13 cellular contexts compared by ENCODE assay signal in the genomic region with DNA sequence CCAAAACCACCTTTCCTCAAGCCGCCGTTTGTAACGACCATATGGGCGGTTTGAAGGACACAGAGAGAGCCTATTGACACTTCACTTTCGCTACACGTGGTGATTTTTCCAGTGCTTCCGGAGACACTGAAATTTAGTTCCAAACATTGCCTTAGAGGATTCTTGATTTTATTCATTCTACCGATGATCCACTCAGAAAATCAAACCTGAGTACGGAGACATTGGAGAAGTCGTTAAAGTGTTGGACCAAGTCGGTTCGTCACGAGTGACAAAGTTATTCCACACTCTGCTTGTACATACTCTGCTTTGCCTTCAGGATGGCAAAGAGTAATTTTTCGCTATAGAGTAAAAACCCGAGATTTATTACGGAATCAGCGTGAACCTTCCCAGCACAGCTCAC. TPM values are rescaled to one million over a fixed set of nuclear protein-coding genes. Genes with fewer than 3 reads are reported as not detected.
DNase-seq lines count a peak whose midpoint lies in the region; ATAC-seq, FAIRE-seq and TF ChIP-seq lines count a peak whose summit lies in the region.
"Not testable (repeated sequence)": the region's sequence is repeated elsewhere in the genome, so short reads cannot be mapped to it uniquely, and the experiment has no call there.
"Had no signal": no experiment of that assay in that cellular context is flagged by ENCODE, and none has a peak within 500 bp of the region (broad histone marks: within the 10 kb centered on the region; RNA-seq: fewer than 3 reads in every experiment).

No MANE protein-coding gene starts in this region.

- H4K20me1 ChIP-seq in astrocyte (ENCODE audit: insufficient read depth, low read length); hepatocyte (ENCODE audit: insufficient read depth, poor library complexity, severe bottlenecking): not testable (repeated sequence)

- H3K27ac ChIP-seq in astrocyte (ENCODE audit: low read depth, low read length); epithelial cell of prostate; hepatocyte: not testable (repeated sequence)

- H3K9me3 Mint-ChIP-seq in activated CD4-positive, alpha-beta T cell treated with anti-CD3 and anti-CD28 coated beads, Interleukin-2, amount 10 ng/mL, durations not matched to agents 24 days and 14 days; astrocyte (ENCODE audit: unreplicated experiment); natural killer cell treated with Interleukin-12 subunit alpha and Interleukin-12 subunit beta and Interleukin-15 and Interleukin-18, amount 100 ng/mL, for 72 hours: not testable (repeated sequence)

- H3K27me3 Mint-ChIP-seq in activated CD4-positive, alpha-beta T cell treated with anti-CD3 and anti-CD28 coated beads, Interleukin-2, amount 10 ng/mL, durations not matched to agents 24 days and 14 days; astrocyte (ENCODE audit: low read depth, unreplicated experiment); natural killer cell treated with Interleukin-12 subunit alpha and Interleukin-12 subunit beta and Interleukin-15 and Interleukin-18, amount 100 ng/mL, for 72 hours: not testable (repeated sequence)

- not testable (repeated sequence) for H3K27me3 ChIP-seq in astrocyte (ENCODE audit: insufficient read depth, low read length); hepatocyte

- WGBS in hepatocyte (ENCODE audit: low lambda C conversion rate, missing lambda C conversion rate) = 93% methylated on average over 13 of the region's 17 CpGs

- DNase-seq in Jurkat, Clone E6-1 (ENCODE audit: low read depth, low spot score) = peak; percentile 5
- peak; percentile 69 for DNase-seq in activated CD4-positive, alpha-beta T cell treated with anti-CD3 and anti-CD28 coated beads, Interleukin-2, amount 10 ng/mL, durations not matched to agents 24 days and 14 days
- peak; percentile 23 for DNase-seq in astrocyte (ENCODE audit: low read depth)
- peak; percentile 6 for DNase-seq in epithelial cell of prostate (ENCODE audit: low read depth, low spot score)
- peak; percentile 54 for DNase-seq in hepatocyte (ENCODE audit: low spot score)
- peak; percentile 69 for DNase-seq in natural killer cell treated with Interleukin-12 subunit alpha and Interleukin-12 subunit beta and Interleukin-15 and Interleukin-18, amount 100 ng/mL, for 72 hours (ENCODE audit: low spot score)
- DNase-seq in stimulated activated CD4-positive, alpha-beta T cell treated with anti-CD3 and anti-CD28 coated beads, Interleukin-15, amount 100 ng/mL, for 24 hours = peak; percentile 4

- H3K4me1 ChIP-seq in astrocyte (ENCODE audit: insufficient read depth, low read length); hepatocyte (ENCODE audit: insufficient read depth): not testable (repeated sequence)

- H3K4me2 ChIP-seq in astrocyte (ENCODE audit: low read length); hepatocyte: not testable (repeated sequence)

- H3K4me3 ChIP-seq in Jurkat, Clone E6-1 (ENCODE audit: low read length); astrocyte (ENCODE audit: insufficient read depth, low read depth, low read length); hepatocyte: not testable (repeated sequence)

- not testable (repeated sequence) for ATAC-seq in natural killer cell treated with Interleukin-12 subunit alpha and Interleukin-12 subunit beta and Interleukin-15 and Interleukin-18, amount 100 ng/mL, for 72 hours

- not testable (repeated sequence) for H2AFZ ChIP-seq in astrocyte (ENCODE audit: low read depth, low read length); hepatocyte

- H3K36me3 Mint-ChIP-seq in activated CD4-positive, alpha-beta T cell treated with anti-CD3 and anti-CD28 coated beads, Interleukin-2, amount 10 ng/mL, durations not matched to agents 24 days and 14 days (ENCODE audit: low read depth); astrocyte (ENCODE audit: low read depth, unreplicated experiment); natural killer cell treated with Interleukin-12 subunit alpha and Interleukin-12 subunit beta and Interleukin-15 and Interleukin-18, amount 100 ng/mL, for 72 hours: not testable (repeated sequence)

- not testable (repeated sequence) for H3K9me3 ChIP-seq in astrocyte (ENCODE audit: insufficient read depth, low read depth, low read length); hepatocyte (ENCODE audit: low read depth)

- FAIRE-seq in astrocyte (lab: Jason Lieb, UNC) = not testable (repeated sequence)

- intact Hi-C loops in activated CD4-positive, alpha-beta T cell treated with anti-CD3 and anti-CD28 coated beads, Interleukin-2, amount 10 ng/mL, durations not matched to agents 24 days and 14 days (cut with micrococcal nuclease) = not testable (repeated sequence)

- TF ChIP-seq CTCF in astrocyte (IDR thresholded peaks at IDR 0.05; ENCODE audit: insufficient read depth, low read depth, low read length); hepatocyte (IDR thresholded peaks at IDR 0.05; ENCODE audit: poor library complexity): not testable (repeated sequence)

- H3K27ac Mint-ChIP-seq in activated CD4-positive, alpha-beta T cell treated with anti-CD3 and anti-CD28 coated beads, Interleukin-2, amount 10 ng/mL, durations not matched to agents 24 days and 14 days; astrocyte (ENCODE audit: unreplicated experiment); natural killer cell treated with Interleukin-12 subunit alpha and Interleukin-12 subunit beta and Interleukin-15 and Interleukin-18, amount 100 ng/mL, for 72 hours: not testable (repeated sequence)

- not testable (repeated sequence) for H3K36me3 ChIP-seq in astrocyte (ENCODE audit: insufficient read depth, low read length); hepatocyte (replicated peaks; ENCODE audit: insufficient read depth, low read depth)

- H3K9me2 ChIP-seq in hepatocyte (replicated peaks; ENCODE audit: insufficient read depth) = not testable (repeated sequence)

- H3K79me2 ChIP-seq in astrocyte (ENCODE audit: insufficient read depth, low read length); hepatocyte: not testable (repeated sequence)

- not testable (repeated sequence) for H3K4me3 Mint-ChIP-seq in activated CD4-positive, alpha-beta T cell treated with anti-CD3 and anti-CD28 coated beads, Interleukin-2, amount 10 ng/mL, durations not matched to agents 24 days and 14 days; astrocyte (ENCODE audit: unreplicated experiment); natural killer cell treated with Interleukin-12 subunit alpha and Interleukin-12 subunit beta and Interleukin-15 and Interleukin-18, amount 100 ng/mL, for 72 hours

- not testable (repeated sequence) for H3K9ac ChIP-seq in astrocyte (ENCODE audit: low read length)

- not testable (repeated sequence) for H3K4me1 Mint-ChIP-seq in activated CD4-positive, alpha-beta T cell treated with anti-CD3 and anti-CD28 coated beads, Interleukin-2, amount 10 ng/mL, durations not matched to agents 24 days and 14 days; astrocyte (ENCODE audit: low read depth, unreplicated experiment); natural killer cell treated with Interleukin-12 subunit alpha and Interleukin-12 subunit beta and Interleukin-15 and Interleukin-18, amount 100 ng/mL, for 72 hours (ENCODE audit: low read depth in 2 of 2)

RNA-seq across cellular contexts. Expression of a gene that starts 1.5 kb away (rescaled TPM):
- polyA plus RNA-seq in Jurkat, Clone E6-1 (2012; ENCODE audit: insufficient read depth, insufficient read length) = not detected
- not detected in 2 replicates for total RNA-seq in activated CD4-positive, alpha-beta T cell treated with anti-CD3 and anti-CD28 coated beads, Interleukin-2, amount 10 ng/mL, durations not matched to agents 24 days and 14 days
- not detected in 2 replicates for total RNA-seq in astrocyte
- total RNA-seq in hepatocyte = not detected in 2 replicates
- not detected in 2 replicates for polyA plus RNA-seq in hepatocyte
- not detected for total RNA-seq in natural killer cell treated with Interleukin-12 subunit alpha and Interleukin-12 subunit beta and Interleukin-15 and Interleukin-18, amount 100 ng/mL, for 72 hours
- total RNA-seq: CD8-positive, alpha-beta T cell; foreskin keratinocyte; kidney epithelial cell; Right ventricle myocardium superior; testis had no signal
- polyA plus RNA-seq: foreskin keratinocyte, neural cell had no signal

RNA-seq across cellular contexts. Expression of a gene that starts 2.0 kb away (rescaled TPM):
- not detected for polyA plus RNA-seq in Jurkat, Clone E6-1 (2012; ENCODE audit: insufficient read depth, insufficient read length)
- total RNA-seq in activated CD4-positive, alpha-beta T cell treated with anti-CD3 and anti-CD28 coated beads, Interleukin-2, amount 10 ng/mL, durations not matched to agents 24 days and 14 days = not detected in 2 replicates
- not detected in 2 replicates for total RNA-seq in astrocyte
- not detected in 2 replicates for total RNA-seq in hepatocyte
- not detected in 2 replicates for polyA plus RNA-seq in hepatocyte
- total RNA-seq in natural killer cell treated with Interleukin-12 subunit alpha and Interleukin-12 subunit beta and Interleukin-15 and Interleukin-18, amount 100 ng/mL, for 72 hours = not detected
- total RNA-seq: CD8-positive, alpha-beta T cell; foreskin keratinocyte; kidney epithelial cell; Right ventricle myocardium superior; testis had no signal
- polyA plus RNA-seq: foreskin keratinocyte, neural cell had no signal

RNA-seq across cellular contexts. Expression of a gene that starts 4.9 kb away (rescaled TPM):
- polyA plus RNA-seq in Jurkat, Clone E6-1 (2012; ENCODE audit: insufficient read depth, insufficient read length) = not detected
- total RNA-seq in activated CD4-positive, alpha-beta T cell treated with anti-CD3 and anti-CD28 coated beads, Interleukin-2, amount 10 ng/mL, durations not matched to agents 24 days and 14 days = not detected in 2 replicates
- total RNA-seq in astrocyte (not detected in 2 replicates), hepatocyte (not detected in 2 replicates)
- not detected in 2 replicates for polyA plus RNA-seq in hepatocyte
- total RNA-seq in natural killer cell treated with Interleukin-12 subunit alpha and Interleukin-12 subunit beta and Interleukin-15 and Interleukin-18, amount 100 ng/mL, for 72 hours = not detected
- total RNA-seq: CD8-positive, alpha-beta T cell; foreskin keratinocyte; kidney epithelial cell; Right ventricle myocardium superior; testis had no signal
- polyA plus RNA-seq: foreskin keratinocyte, neural cell had no signal

RNA-seq across cellular contexts. Expression of a gene that starts 8.3 kb away (rescaled TPM):
- not detected for polyA plus RNA-seq in Jurkat, Clone E6-1 (2012; ENCODE audit: insufficient read depth, insufficient read length)
- not detected in 2 replicates for total RNA-seq in activated CD4-positive, alpha-beta T cell treated with anti-CD3 and anti-CD28 coated beads, Interleukin-2, amount 10 ng/mL, durations not matched to agents 24 days and 14 days
- total RNA-seq in astrocyte (not detected in 2 replicates), hepatocyte (not detected in 2 replicates)
- polyA plus RNA-seq in hepatocyte = not detected in 2 replicates
- total RNA-seq in natural killer cell treated with Interleukin-12 subunit alpha and Interleukin-12 subunit beta and Interleukin-15 and Interleukin-18, amount 100 ng/mL, for 72 hours = not detected
- total RNA-seq: CD8-positive, alpha-beta T cell; foreskin keratinocyte; kidney epithelial cell; Right ventricle myocardium superior; testis had no signal
- polyA plus RNA-seq: foreskin keratinocyte, neural cell had no signal

RNA-seq across cellular contexts. Expression of a gene that starts 28.5 kb away (rescaled TPM):
- polyA plus RNA-seq in Jurkat, Clone E6-1 (2012; ENCODE audit: insufficient read depth, insufficient read length) = not detected
- not detected in 2 replicates for total RNA-seq in activated CD4-positive, alpha-beta T cell treated with anti-CD3 and anti-CD28 coated beads, Interleukin-2, amount 10 ng/mL, durations not matched to agents 24 days and 14 days
- total RNA-seq in astrocyte = not detected in 2 replicates
- total RNA-seq in hepatocyte = not detected in 2 replicates
- polyA plus RNA-seq in hepatocyte = not detected in 2 replicates
- total RNA-seq in natural killer cell treated with Interleukin-12 subunit alpha and Interleukin-12 subunit beta and Interleukin-15 and Interleukin-18, amount 100 ng/mL, for 72 hours = not detected
- total RNA-seq: CD8-positive, alpha-beta T cell; foreskin keratinocyte; kidney epithelial cell; Right ventricle myocardium superior; testis had no signal
- polyA plus RNA-seq: foreskin keratinocyte, neural cell had no signal

Comparison
In these comparisons a context has a peak if more than half of its experiments do, and no peak if none do; other contexts are left out.
1. DNase-seq: peak in every context shown above with its lines; median percentile 69 in activated CD4-positive, alpha-beta T cell treated with anti-CD3 and anti-CD28 coated beads, Interleukin-2, amount 10 ng/mL, durations not matched to agents 24 days and 14 days; 69 in natural killer cell treated with Interleukin-12 subunit alpha and Interleukin-12 subunit beta and Interleukin-15 and Interleukin-18, amount 100 ng/mL, for 72 hours; 54 in hepatocyte; 23 in astrocyte; 6 in epithelial cell of prostate; 5 in Jurkat, Clone E6-1; 4 in stimulated activated CD4-positive, alpha-beta T cell treated with anti-CD3 and anti-CD28 coated beads, Interleukin-15, amount 100 ng/mL, for 24 hours.